ENCODE assay signal across 12 cellular contexts in genomic region chr12:768434-768833, GRCh38.
"Had no signal": no experiment of that assay in that cellular context is flagged by ENCODE, and none has a peak within 500 bp of the region (broad histone marks: within the 10 kb centered on the region; RNA-seq: fewer than 3 reads in every experiment).

No MANE protein-coding gene starts in this region.

- DNase-seq: activated CD4-positive, alpha-beta T cell treated with anti-CD3 and anti-CD28 coated beads, Interleukin-2, amount 10 ng/mL, durations not matched to agents 7 days and 5 days; activated CD4-positive, CD25-positive, alpha-beta regulatory T cell; activated T-cell treated with anti-CD3 and anti-CD28 coated beads, Interleukin-2, amount 50 U/mL, for 48 hours; cortex of kidney; erythroblast; kidney; pancreas; stimulated activated CD4-positive, alpha-beta T cell treated with anti-CD3 and anti-CD28 coated beads, Interleukin-4, amount 100 ng/mL, for 1 hour; stimulated activated CD8-positive, alpha-beta memory T cell treated with anti-CD3 and anti-CD28 coated beads, Interleukin-4, amount 100 ng/mL, for 48 hours had no signal

- ATAC-seq: pancreas had no signal

- H3K4me3 Mint-ChIP-seq: activated CD4-positive, alpha-beta T cell treated with anti-CD3 and anti-CD28 coated beads, Interleukin-2, amount 10 ng/mL, durations not matched to agents 7 days and 5 days; neural progenitor cell; stimulated activated naive CD8-positive, alpha-beta T cell treated with anti-CD3 and anti-CD28 coated beads, Interleukin-15, Interleukin-2, amounts not matched to agents 100 ng/mL and 50 ng/mL, for 24 hours had no signal

- H2AFZ ChIP-seq: hepatocyte, neural progenitor cell had no signal

- H3K27ac ChIP-seq: hepatocyte, neural progenitor cell, pancreas had no signal

- H3K9me3 Mint-ChIP-seq: activated CD4-positive, alpha-beta T cell treated with anti-CD3 and anti-CD28 coated beads, Interleukin-2, amount 10 ng/mL, durations not matched to agents 7 days and 5 days; neural progenitor cell; stimulated activated naive CD8-positive, alpha-beta T cell treated with anti-CD3 and anti-CD28 coated beads, Interleukin-15, Interleukin-2, amounts not matched to agents 100 ng/mL and 50 ng/mL, for 24 hours had no signal

- H3K9ac ChIP-seq: neural progenitor cell had no signal

- H3K27me3 Mint-ChIP-seq: activated CD4-positive, alpha-beta T cell treated with anti-CD3 and anti-CD28 coated beads, Interleukin-2, amount 10 ng/mL, durations not matched to agents 7 days and 5 days; stimulated activated naive CD8-positive, alpha-beta T cell treated with anti-CD3 and anti-CD28 coated beads, Interleukin-15, Interleukin-2, amounts not matched to agents 100 ng/mL and 50 ng/mL, for 24 hours had no signal

- H3K36me3 ChIP-seq: pancreas had no signal

- H3K27ac Mint-ChIP-seq: activated CD4-positive, alpha-beta T cell treated with anti-CD3 and anti-CD28 coated beads, Interleukin-2, amount 10 ng/mL, durations not matched to agents 7 days and 5 days; neural progenitor cell; stimulated activated naive CD8-positive, alpha-beta T cell treated with anti-CD3 and anti-CD28 coated beads, Interleukin-15, Interleukin-2, amounts not matched to agents 100 ng/mL and 50 ng/mL, for 24 hours had no signal

- H3K4me2 ChIP-seq: hepatocyte, neural progenitor cell had no signal

- H3K9me3 ChIP-seq: pancreas had no signal

- H3K4me1 Mint-ChIP-seq: neural progenitor cell had no signal

- H3K27me3 ChIP-seq: hepatocyte, neural progenitor cell, pancreas had no signal

- H3K4me3 ChIP-seq: hepatocyte, neural progenitor cell, pancreas had no signal

- FAIRE-seq: kidney, pancreas had no signal
